16 cellular contexts compared by ENCODE assay signal in the genomic region with DNA sequence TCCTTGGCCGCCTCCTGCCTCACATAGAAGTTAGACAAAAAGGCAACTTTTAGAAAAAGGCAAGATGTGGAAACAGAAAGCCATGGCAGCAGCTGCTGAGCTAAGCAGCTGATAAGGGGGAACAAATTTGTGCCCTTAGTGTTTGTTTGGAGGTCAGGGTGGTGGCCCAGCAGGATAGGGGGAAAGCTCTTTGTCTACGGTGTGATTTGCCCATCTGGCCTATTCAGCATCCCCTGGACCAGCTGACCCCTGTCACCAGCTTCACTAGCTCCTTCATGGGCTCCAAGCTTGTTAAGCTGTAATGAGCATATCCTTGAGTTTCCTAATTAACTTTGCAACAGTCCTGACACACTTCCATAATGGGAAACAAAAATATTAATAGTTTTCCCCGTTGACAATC.
"Had no signal": no experiment of that assay in that cellular context is flagged by ENCODE, and none has a peak within 500 bp of the region (broad histone marks: within the 10 kb centered on the region; RNA-seq: fewer than 3 reads in every experiment).

No MANE protein-coding gene starts in this region.

- H3K9me3 ChIP-seq: adrenal gland, lower lobe of right lung, prostate gland, testis had no signal

- ATAC-seq: activated CD4-positive, CD25-positive, alpha-beta regulatory T cell treated with anti-CD3 and anti-CD28 coated beads, Interleukin-2, amount 50 U/mL, for 24 hours; lower lobe of right lung; naive thymus-derived CD4-positive, alpha-beta T cell; sciatic nerve had no signal

- H3K36me3 ChIP-seq: adrenal gland, lower lobe of right lung, prostate gland had no signal

- H3K27ac ChIP-seq: adrenal gland, lower lobe of right lung, prostate gland had no signal

- H3K27me3 ChIP-seq: adrenal gland, testis had no signal

- H3K4me3 ChIP-seq: adrenal gland, lower lobe of right lung, prostate gland, testis had no signal

- H3K4me1 ChIP-seq: lower lobe of right lung had no signal

- DNase-seq: activated naive CD4-positive, alpha-beta T cell treated with anti-CD3 and anti-CD28 coated beads, Interleukin-2, amount 50 U/mL, for 16 hours; activated T-cell treated with anti-CD3 and anti-CD28 coated beads, Interleukin-2, amount 50 U/mL, for 1 hour; adrenal gland; dermis blood vessel endothelial cell; kidney; lower lobe of right lung; naive thymus-derived CD4-positive, alpha-beta T cell; occipital lobe; stimulated activated CD4-positive, alpha-beta T cell treated with anti-CD3 and anti-CD28 coated beads, Interleukin-12 subunit alpha, Interleukin-12 subunit beta, amount 100 ng/mL, for 4 hours; stimulated activated CD4-positive, alpha-beta T cell treated with anti-CD3 and anti-CD28 coated beads, Interleukin-2, amount 100 ng/mL, for 48 hours; stimulated activated naive CD4-positive, alpha-beta T cell treated with Interleukin-2 at 50 U/mL for 16 hours; T-helper 2 cell; testis had no signal
